ENCODE assay signal across 16 cellular contexts in the genomic region with DNA sequence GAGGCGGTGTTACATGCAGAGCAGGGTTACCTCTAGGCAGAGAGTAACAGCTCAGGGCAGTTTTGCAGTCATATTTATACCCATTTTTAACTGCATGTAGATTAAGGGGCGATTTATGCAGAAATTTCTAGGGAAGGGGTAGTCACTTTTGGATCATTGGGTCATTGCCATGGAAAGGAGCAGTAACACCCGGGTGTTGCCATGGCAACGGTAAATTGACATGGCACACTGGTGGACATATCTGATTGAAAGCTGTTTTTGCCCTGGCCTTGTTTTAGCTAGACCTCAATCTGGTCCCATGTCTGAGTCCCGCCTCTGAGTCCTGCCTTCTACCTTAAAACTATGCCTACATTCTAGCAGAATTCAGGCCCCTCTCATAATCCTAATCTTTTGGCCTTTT.
"Had no signal": no experiment of that assay in that cellular context is flagged by ENCODE, and none has a peak within 500 bp of the region (broad histone marks: within the 10 kb centered on the region; RNA-seq: fewer than 3 reads in every experiment).

No MANE protein-coding gene starts in this region.

- H3K4me3 ChIP-seq: body of pancreas, coronary artery, esophagus muscularis mucosa, ovary, sigmoid colon, thoracic aorta had no signal

- H3K4me1 Mint-ChIP-seq: activated CD4-positive, alpha-beta T cell treated with anti-CD3 and anti-CD28 coated beads, Interleukin-2, amount 10 ng/mL, durations not matched to agents 7 days and 5 days; activated naive CD8-positive, alpha-beta T cell treated with anti-CD3 and anti-CD28 coated beads for 36 hours; naive B cell had no signal

- H3K36me3 Mint-ChIP-seq: activated naive CD8-positive, alpha-beta T cell treated with anti-CD3 and anti-CD28 coated beads for 36 hours; naive B cell had no signal

- H3K27me3 Mint-ChIP-seq: naive B cell had no signal

- DNase-seq: activated CD4-positive, alpha-beta T cell treated with anti-CD3 and anti-CD28 coated beads, Interleukin-2, amount 10 ng/mL, durations not matched to agents 7 days and 5 days; activated CD4-positive, CD25-positive, alpha-beta regulatory T cell; activated CD8-positive, alpha-beta memory T cell treated with anti-CD3 and anti-CD28 coated beads, Interleukin-2, amount 50 U/mL, for 48 hours; activated gamma-delta T cell; activated naive CD8-positive, alpha-beta T cell treated with anti-CD3 and anti-CD28 coated beads for 36 hours; activated T-cell treated with anti-CD3 and anti-CD28 coated beads, Interleukin-2, amount 50 U/mL, for 72 hours; amygdala; body of pancreas; islet precursor cell; naive B cell; ovary; sigmoid colon; stimulated activated CD4-positive, alpha-beta T cell treated with anti-CD3 and anti-CD28 coated beads, Interleukin-1b, Interleukin-23, amount 100 ng/mL, for 48 hours had no signal

- H3K4me1 ChIP-seq: body of pancreas, esophagus muscularis mucosa, sigmoid colon had no signal

- H3K9me3 Mint-ChIP-seq: activated CD4-positive, alpha-beta T cell treated with anti-CD3 and anti-CD28 coated beads, Interleukin-2, amount 10 ng/mL, durations not matched to agents 7 days and 5 days; activated naive CD8-positive, alpha-beta T cell treated with anti-CD3 and anti-CD28 coated beads for 36 hours; activated T-cell treated with anti-CD3 and anti-CD28 coated beads, Interleukin-2, amount 50 U/mL, for 72 hours; naive B cell had no signal

- H3K27ac Mint-ChIP-seq: activated CD4-positive, alpha-beta T cell treated with anti-CD3 and anti-CD28 coated beads, Interleukin-2, amount 10 ng/mL, durations not matched to agents 7 days and 5 days; activated naive CD8-positive, alpha-beta T cell treated with anti-CD3 and anti-CD28 coated beads for 36 hours; activated T-cell treated with anti-CD3 and anti-CD28 coated beads, Interleukin-2, amount 50 U/mL, for 72 hours; naive B cell had no signal

- H3K36me3 ChIP-seq: esophagus muscularis mucosa, ovary, sigmoid colon, thoracic aorta had no signal

- H3K4me3 Mint-ChIP-seq: activated CD4-positive, alpha-beta T cell treated with anti-CD3 and anti-CD28 coated beads, Interleukin-2, amount 10 ng/mL, durations not matched to agents 7 days and 5 days; activated naive CD8-positive, alpha-beta T cell treated with anti-CD3 and anti-CD28 coated beads for 36 hours; activated T-cell treated with anti-CD3 and anti-CD28 coated beads, Interleukin-2, amount 50 U/mL, for 72 hours; naive B cell had no signal

- H3K27me3 ChIP-seq: body of pancreas, esophagus muscularis mucosa, ovary, sigmoid colon had no signal

- H3K9me3 ChIP-seq: body of pancreas, esophagus muscularis mucosa, ovary, sigmoid colon, thoracic aorta had no signal
